ENCODE assay signal across 9 cellular contexts in the genomic region with DNA sequence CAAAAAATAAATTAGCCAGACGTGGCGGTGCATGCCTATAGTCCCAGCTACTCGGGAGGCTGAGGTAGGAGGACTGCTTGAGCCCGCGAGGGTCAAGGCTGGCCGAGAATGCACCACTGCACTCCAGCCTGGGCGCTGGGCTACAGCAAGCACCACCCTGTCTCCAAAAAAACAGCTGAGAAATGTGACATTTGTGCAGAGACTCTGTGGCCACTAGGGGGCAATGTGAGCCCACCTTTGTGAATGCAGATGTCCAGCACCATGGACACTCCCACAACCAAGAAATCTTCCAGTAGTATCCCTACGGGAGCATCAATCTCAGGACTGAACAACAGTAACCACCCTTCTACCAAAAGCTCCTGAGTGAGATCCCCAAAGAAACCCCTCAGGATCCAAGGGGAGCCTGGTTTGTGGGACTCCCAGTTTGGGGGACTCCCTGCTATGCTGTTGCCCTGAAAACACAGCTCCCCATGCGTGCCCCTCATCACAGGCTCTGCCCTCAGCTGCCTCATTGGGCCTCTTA. TPM values are rescaled to one million over a fixed set of nuclear protein-coding genes. Genes with fewer than 3 reads are reported as not detected.
DNase-seq lines count a peak whose midpoint lies in the region; ATAC-seq and TF ChIP-seq lines count a peak whose summit lies in the region.
"Had no signal": no experiment of that assay in that cellular context is flagged by ENCODE, and none has a peak within 500 bp of the region (broad histone marks: within the 10 kb centered on the region; RNA-seq: fewer than 3 reads in every experiment).

No MANE protein-coding gene starts in this region.

- no peak overlapping the region for H3K4me3 ChIP-seq in RWPE2 (ENCODE audit: severe bottlenecking)
- H3K4me3 ChIP-seq: BLaER1 treated with 17β-estradiol and CSF1 and Interleukin-3, amounts not matched to agents 10 nM and 100 nM had no signal

- no peaks in the 10 kb centered on the region for H3K36me3 ChIP-seq in RWPE2 (ENCODE audit: low read depth)

- DNase-seq in MV-4-11 (lab: John Stamatoyannopoulos, UW), result peak; percentile 70
- no peak for DNase-seq in RWPE2 (ENCODE audit: low spot score)
- DNase-seq in foreskin keratinocyte, result peak in 1 of 2 donors; percentile 65
- peak; percentile 74 for DNase-seq in occipital lobe (lab: John Stamatoyannopoulos, UW)
- DNase-seq in superior temporal gyrus (ENCODE audit: extremely low spot score), result peak; percentile 97

- H3K4me1 ChIP-seq in RWPE2 (ENCODE audit: insufficient read depth, poor library complexity, severe bottlenecking), result no peaks in the 10 kb centered on the region
- H3K4me1 ChIP-seq in foreskin keratinocyte, result no peaks in the 10 kb centered on the region

- no peaks in the 10 kb centered on the region for H3K9me3 Mint-ChIP-seq in activated T-helper 17 cell treated with anti-CD3 and anti-CD28 coated beads, Interleukin-2, amount 50 U/mL, for 72 hours

- peaks cover 10% of the 10 kb centered on the region for H3K27me3 Mint-ChIP-seq in activated T-helper 17 cell treated with anti-CD3 and anti-CD28 coated beads, Interleukin-2, amount 50 U/mL, for 72 hours

- H3K27ac Mint-ChIP-seq in activated T-helper 17 cell treated with anti-CD3 and anti-CD28 coated beads, Interleukin-2, amount 50 U/mL, for 72 hours, result no peak overlapping the region

- H3K27ac ChIP-seq in 22Rv1, result no peak overlapping the region
- no peak overlapping the region for H3K27ac ChIP-seq in RWPE2 (ENCODE audit: poor library complexity, severe bottlenecking)
- H3K27ac ChIP-seq in foreskin keratinocyte, result no peak overlapping the region

- TF ChIP-seq CTCF in 22Rv1 (IDR thresholded peaks at IDR 0.05) (peak; percentile 93), RWPE2 (IDR thresholded peaks at IDR 0.05; ENCODE audit: poor library complexity, severe bottlenecking) (peak; percentile 86), foreskin keratinocyte (conservative IDR thresholded peaks at IDR 0.05) (peak; percentile 95)

- peaks cover 4% of the 10 kb centered on the region for H3K4me1 Mint-ChIP-seq in activated T-helper 17 cell treated with anti-CD3 and anti-CD28 coated beads, Interleukin-2, amount 50 U/mL, for 72 hours

- H3K36me3 Mint-ChIP-seq in activated T-helper 17 cell treated with anti-CD3 and anti-CD28 coated beads, Interleukin-2, amount 50 U/mL, for 72 hours (ENCODE audit: low read depth), result no peaks in the 10 kb centered on the region

- ATAC-seq in GM18520 (IDR thresholded peaks at IDR 0.05; ENCODE audit: unreplicated experiment), result peak; percentile 70
- ATAC-seq in RWPE2 (ENCODE audit: low read depth), result peak; percentile 91
- ATAC-seq in activated T-helper 17 cell treated with anti-CD3 and anti-CD28 coated beads, Interleukin-2, amount 50 U/mL, for 72 hours (replicated peaks), result peak; percentile 94
- ATAC-seq in foreskin keratinocyte, result peak; percentile 69

- H3K27me3 ChIP-seq in RWPE2 (ENCODE audit: insufficient read depth, poor library complexity, severe bottlenecking) (no peaks in the 10 kb centered on the region), foreskin keratinocyte (no peaks in the 10 kb centered on the region)
- H3K27me3 ChIP-seq: BLaER1 treated with 17β-estradiol and CSF1 and Interleukin-3, amounts not matched to agents 10 nM and 100 nM had no signal

- H3K4me3 Mint-ChIP-seq in activated T-helper 17 cell treated with anti-CD3 and anti-CD28 coated beads, Interleukin-2, amount 50 U/mL, for 72 hours, result no peak overlapping the region

- no peaks in the 10 kb centered on the region for H3K9me3 ChIP-seq in RWPE2 (ENCODE audit: severe bottlenecking)

RNA-seq across cellular contexts. Expression of gene AHCYL2, which starts 6.3 kb away (rescaled TPM):
- total RNA-seq in activated T-helper 17 cell treated with anti-CD3 and anti-CD28 coated beads, Interleukin-2, amount 50 U/mL, for 72 hours, result 10 to 100 TPM; 21.5 to 39.8 TPM
- total RNA-seq in foreskin keratinocyte (9.2 and 12.0 TPM in 2 replicates), occipital lobe (22.8 TPM)
- 3.0 and 3.2 TPM in 2 replicates for polyA plus RNA-seq in foreskin keratinocyte

RNA-seq across cellular contexts. Expression of gene SMO, which starts 30.1 kb away (rescaled TPM):
- under 1 TPM in 1 of 2 donors, not detected in 1; 0.08 TPM for total RNA-seq in activated T-helper 17 cell treated with anti-CD3 and anti-CD28 coated beads, Interleukin-2, amount 50 U/mL, for 72 hours
- total RNA-seq in foreskin keratinocyte, result 10.9 and 11.4 TPM in 2 replicates
- 9.5 and 9.8 TPM in 2 replicates for polyA plus RNA-seq in foreskin keratinocyte
- 8.7 TPM for total RNA-seq in occipital lobe
